In genomic region chr1:156601122-156601830, GRCh38 we compare ENCODE assay signal across 8 cellular contexts. TPM values are rescaled to one million over a fixed set of nuclear protein-coding genes. Genes with fewer than 3 reads are reported as not detected.
DNase-seq lines count a peak whose midpoint lies in the region; ATAC-seq and TF ChIP-seq lines count a peak whose summit lies in the region.

Gene GPATCH4, minus strand, starts transcription at chr1:156601479.

- no peaks in the 10 kb centered on the region for H3K9me3 ChIP-seq in right lobe of liver

- no peak for TF ChIP-seq CTCF in GM12875 (IDR thresholded peaks at IDR 0.05; ENCODE audit: borderline replicate concordance, insufficient read depth, low read depth, low read length)
- TF ChIP-seq CTCF in dorsolateral prefrontal cortex (IDR thresholded peaks at IDR 0.05 in 54 of 56, conservative IDR thresholded peaks at IDR 0.05 in 2 of 56; ENCODE audit: low read depth in 1 of 56, partially characterized antibody in 56 of 56): peak in 34 of 56 donors; percentile 7 to 55 (median 29)
- TF ChIP-seq CTCF in right lobe of liver (IDR thresholded peaks at IDR 0.05): no peak

- ATAC-seq in HG03432 (IDR thresholded peaks at IDR 0.05; ENCODE audit: unreplicated experiment) (peak; percentile 68), right lobe of liver (peak; percentile 85 to 94 (median 92)), GM21526 (IDR thresholded peaks at IDR 0.05; ENCODE audit: low FRiP score, unreplicated experiment) (no peak)

- peak; percentile 63 for TF ChIP-seq POLR2A in right lobe of liver (IDR thresholded peaks at IDR 0.05)

- peak; percentile 71 for DNase-seq in NCI-H774 (lab: John Stamatoyannopoulos, UW)
- peak; percentile 82 to 87 for DNase-seq in activated CD4-positive, alpha-beta T cell treated with anti-CD3 and anti-CD28 coated beads, Interleukin-2, amount 50 U/mL, for 48 hours
- DNase-seq in dorsolateral prefrontal cortex: peak; percentile 64 to 92 (median 86)
- peak; percentile 70 to 82 (median 77) for DNase-seq in right lobe of liver
- DNase-seq in stimulated activated CD4-positive, alpha-beta T cell treated with anti-CD3 and anti-CD28 coated beads, Interleukin-4, amount 100 ng/mL, for 24 hours: peak; percentile 84

- H3K4me3 ChIP-seq in GM12875 (ENCODE audit: low read depth, low read length) (peak within 1 kb of the TSS; percentile 67), dorsolateral prefrontal cortex (peak within 1 kb of the TSS; percentile 58 to 95 (median 76)), right lobe of liver (peak within 1 kb of the TSS; percentile 59 to 88 (median 84))

- H3K4me1 ChIP-seq in right lobe of liver: peaks cover 0 to 17% (median 3%) of the 10 kb centered on the region in 4 donors

- 0% methylated on average over 23 of the region's 35 CpGs for WGBS in right lobe of liver (ENCODE audit: insufficient coverage, low coverage, low lambda C conversion rate, missing lambda C conversion rate)

- H3K27ac ChIP-seq in dorsolateral prefrontal cortex: peak within 1 kb of the TSS in 58 of 59 donors; percentile 26 to 91 (median 82)
- peak within 1 kb of the TSS in 2 of 3 donors; percentile 19 to 43 for H3K27ac ChIP-seq in right lobe of liver

- H3K27me3 ChIP-seq in dorsolateral prefrontal cortex: no peaks in the 10 kb centered on the region
- H3K27me3 ChIP-seq in right lobe of liver: no peaks in the 10 kb centered on the region

- peaks cover 0 to 16% (median 0%) of the 10 kb centered on the region in 4 donors for H3K36me3 ChIP-seq in right lobe of liver

- intact Hi-C loops in dorsolateral prefrontal cortex (cut with DNase I): loop anchor here (5.0 kb wide), 2 partner anchors 109 to 144 kb away; no protein-coding TSS in a partner anchor
- intact Hi-C loops in right lobe of liver (cut with DNase I): loop anchor here in 1 of 2 donors (10.0 kb wide), 1 partner anchor 136 kb away; no protein-coding TSS in a partner anchor

RNA-seq across cellular contexts. Expression of gene GPATCH4, which starts in this region (rescaled TPM):
- total RNA-seq in dorsolateral prefrontal cortex (10 to 100 TPM; 15.8 to 40.9 (median 28.2) TPM), right lobe of liver (10 to 100 TPM in 4 of 6 experiments, 1 to 10 TPM in 2; 7.0 to 25.3 (median 12.4) TPM)

Comparison
In these comparisons a context has a peak if more than half of its experiments do, and no peak if none do; other contexts are left out.
1. CTCF ChIP-seq: peak in dorsolateral prefrontal cortex (34 of 56); none in GM12875 (single experiment) and right lobe of liver (0 of 4).
2. Peak in every context shown above with its lines, with median percentiles within 50 percentile points of each other: H3K4me3 ChIP-seq and DNase-seq.